ENCODE assay signal across 14 cellular contexts in genomic region chr7:50644114-50644513, GRCh38.
A peak's percentile ranks its signal among the peaks of the same experiment; 100 is the strongest.
DNase-seq lines count a peak whose midpoint lies in the region; ATAC-seq and TF ChIP-seq lines count a peak whose summit lies in the region.
"Had no signal": no experiment of that assay in that cellular context is flagged by ENCODE, and none has a peak within 500 bp of the region (broad histone marks: within the 10 kb centered on the region; RNA-seq: fewer than 3 reads in every experiment).

No MANE protein-coding gene starts in this region.

- no peak overlapping the region for H3K27ac Mint-ChIP-seq in activated CD8-positive, alpha-beta memory T cell treated with anti-CD3 and anti-CD28 coated beads, Interleukin-2, amount 10 ng/mL, durations not matched to agents 7 days and 5 days
- H3K27ac Mint-ChIP-seq: CD8-positive, alpha-beta T cell had no signal

- peak overlapping the region in 3 of 4 donors; percentile 74 to 95 (median 94) for H3K27ac ChIP-seq in gastrocnemius medialis
- H3K27ac ChIP-seq: BLaER1 treated with 17β-estradiol and CSF1 and Interleukin-3, amounts not matched to agents 10 nM and 100 nM; GM23248 had no signal

- H3K36me3 Mint-ChIP-seq in activated CD8-positive, alpha-beta memory T cell treated with anti-CD3 and anti-CD28 coated beads, Interleukin-2, amount 10 ng/mL, durations not matched to agents 7 days and 5 days: peaks cover 1% of the 10 kb centered on the region
- H3K36me3 Mint-ChIP-seq: CD8-positive, alpha-beta T cell had no signal

- no peaks in the 10 kb centered on the region for H3K36me3 ChIP-seq in gastrocnemius medialis

- no peak for ATAC-seq in activated CD8-positive, alpha-beta memory T cell treated with anti-CD3 and anti-CD28 coated beads, Interleukin-2, amount 10 ng/mL, durations not matched to agents 7 days and 5 days
- ATAC-seq in omental fat pad (ENCODE audit: low FRiP score) (peak; percentile 8), gastrocnemius medialis (no peak), HG02623 (IDR thresholded peaks at IDR 0.05; ENCODE audit: unreplicated experiment) (no peak), GM18520 (IDR thresholded peaks at IDR 0.05; ENCODE audit: unreplicated experiment) (no peak)
- ATAC-seq: CD8-positive, alpha-beta T cell had no signal

- peaks cover 26% of the 10 kb centered on the region for H3K4me1 Mint-ChIP-seq in activated CD8-positive, alpha-beta memory T cell treated with anti-CD3 and anti-CD28 coated beads, Interleukin-2, amount 10 ng/mL, durations not matched to agents 7 days and 5 days

- intact Hi-C loops in gastrocnemius medialis (cut with DNase I; ENCODE audit: low total_unique reads): no loop called here

- H3K9me3 ChIP-seq in gastrocnemius medialis: no peaks in the 10 kb centered on the region
- H3K9me3 ChIP-seq: HAP-1 had no signal

- no peaks in the 10 kb centered on the region for H3K27me3 Mint-ChIP-seq in activated CD8-positive, alpha-beta memory T cell treated with anti-CD3 and anti-CD28 coated beads, Interleukin-2, amount 10 ng/mL, durations not matched to agents 7 days and 5 days

- H3K9me3 Mint-ChIP-seq in activated CD8-positive, alpha-beta memory T cell treated with anti-CD3 and anti-CD28 coated beads, Interleukin-2, amount 10 ng/mL, durations not matched to agents 7 days and 5 days (ENCODE audit: low read depth): no peaks in the 10 kb centered on the region
- H3K9me3 Mint-ChIP-seq: CD8-positive, alpha-beta T cell had no signal

- H3K4me3 Mint-ChIP-seq in activated CD8-positive, alpha-beta memory T cell treated with anti-CD3 and anti-CD28 coated beads, Interleukin-2, amount 10 ng/mL, durations not matched to agents 7 days and 5 days: no peak overlapping the region
- H3K4me3 Mint-ChIP-seq: CD8-positive, alpha-beta T cell had no signal

- no peaks in the 10 kb centered on the region for H3K27me3 ChIP-seq in gastrocnemius medialis
- H3K27me3 ChIP-seq: BLaER1 treated with 17β-estradiol and CSF1 and Interleukin-3, amounts not matched to agents 10 nM and 100 nM had no signal

- peaks cover 11 to 19% of the 10 kb centered on the region in 2 donors for H3K4me1 ChIP-seq in gastrocnemius medialis
- H3K4me1 ChIP-seq: BLaER1 treated with 17β-estradiol and CSF1 and Interleukin-3, amounts not matched to agents 10 nM and 100 nM; HAP-1 had no signal

- CTCF ChIA-PET in activated CD8-positive, alpha-beta memory T cell treated with anti-CD3 and anti-CD28 coated beads, Interleukin-2, amount 10 ng/mL, durations not matched to agents 7 days and 5 days (lab: Charles Lee): no interaction called here

- TF ChIP-seq CTCF in omental fat pad (IDR thresholded peaks at IDR 0.05): no peak
- TF ChIP-seq CTCF in gastrocnemius medialis (IDR thresholded peaks at IDR 0.05 in 4 of 5, conservative IDR thresholded peaks at IDR 0.05 in 1 of 5): no peak

- H3K4me3 ChIP-seq in gastrocnemius medialis: peak overlapping the region in 2 of 4 donors; percentile 57 to 63
- H3K4me3 ChIP-seq: BLaER1 treated with 17β-estradiol and CSF1 and Interleukin-3, amounts not matched to agents 10 nM and 100 nM; GM23248; HAP-1 had no signal

- TF ChIP-seq POLR2A in gastrocnemius medialis (IDR thresholded peaks at IDR 0.05): no peak

- in situ Hi-C loops in gastrocnemius medialis (cut with MboI; ENCODE audit: low sequenced_read_pairs in 4 of 4): no loop called here

- DNase-seq in activated CD8-positive, alpha-beta memory T cell treated with anti-CD3 and anti-CD28 coated beads for 24 hours: peak; percentile 38
- DNase-seq in activated CD8-positive, alpha-beta memory T cell treated with anti-CD3 and anti-CD28 coated beads, Interleukin-2, amount 10 ng/mL, durations not matched to agents 7 days and 5 days: no peak
- DNase-seq in islet precursor cell (peak; percentile 14), omental fat pad (ENCODE audit: low spot score) (no peak), gastrocnemius medialis (no peak)
- no peak for DNase-seq in activated CD4-positive, alpha-beta T cell treated with anti-CD3 and anti-CD28 coated beads for 4 hours
- DNase-seq: 8988T; CD8-positive, alpha-beta T cell; COR-L47; GM23248 had no signal

Comparison
In these comparisons a context has a peak if more than half of its experiments do, and no peak if none do; other contexts are left out.
1. DNase-seq: peak in activated CD8-positive, alpha-beta memory T cell treated with anti-CD3 and anti-CD28 coated beads for 24 hours (single experiment) and islet precursor cell (single experiment); none in activated CD8-positive, alpha-beta memory T cell treated with anti-CD3 and anti-CD28 coated beads, Interleukin-2, amount 10 ng/mL, durations not matched to agents 7 days and 5 days (single experiment), omental fat pad (single experiment), gastrocnemius medialis (0 of 2) and activated CD4-positive, alpha-beta T cell treated with anti-CD3 and anti-CD28 coated beads for 4 hours (0 of 2).